Comparison of ENCODE assay signal across 1 cellular context in the genomic region with DNA sequence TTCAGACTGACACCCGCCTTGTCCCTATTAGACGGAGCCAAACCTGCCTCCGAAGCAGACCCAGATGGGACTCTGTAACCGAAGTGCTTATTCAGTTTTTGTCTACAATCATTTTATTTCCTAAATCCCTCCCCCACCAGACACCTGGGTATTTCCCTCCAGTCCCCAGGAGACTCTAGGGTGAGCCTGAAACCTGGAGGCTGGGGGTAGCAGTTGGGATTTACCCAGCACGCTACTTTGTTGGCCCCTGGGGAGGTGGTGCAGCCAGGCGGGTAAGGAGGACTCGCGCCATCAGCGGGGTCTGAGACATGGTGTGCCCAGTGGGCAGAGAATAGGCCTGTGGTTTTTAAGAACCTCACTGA.
TF ChIP-seq lines count a peak whose summit lies in the region.

No MANE protein-coding gene starts in this region.

TF ChIP-seq in endothelial cell of umbilical vein, 7 proteins besides CTCF, POLR2A, EP300 and RAD21 (continued from another document):
- no peak for TF ChIP-seq JUN (IDR thresholded peaks at IDR 0.05; ENCODE audit: borderline replicate concordance, insufficient read depth, insufficient read length, low read depth)
- TF ChIP-seq POLR2AphosphoS5 (IDR thresholded peaks at IDR 0.05; ENCODE audit: insufficient read depth, low read depth, low read length), result no peak
